ENCODE assay signal across 8 cellular contexts in genomic region chr2:87454421-87454820, GRCh38.
DNase-seq lines count a peak whose midpoint lies in the region; ATAC-seq and TF ChIP-seq lines count a peak whose summit lies in the region.
"Not testable (repeated sequence)": the region's sequence is repeated elsewhere in the genome, so short reads cannot be mapped to it uniquely, and the experiment has no call there.

No MANE protein-coding gene starts in this region.

- peak; percentile 41 for DNase-seq in GM04504 (ENCODE audit: low read depth)
- peak; percentile 47 for DNase-seq in MG63
- DNase-seq in activated CD4-positive, alpha-beta memory T cell treated with anti-CD3 and anti-CD28 coated beads for 36 hours; lung (ENCODE audit: low spot score); sigmoid colon: not testable (repeated sequence)
- DNase-seq in mammary epithelial cell = peak; percentile 17
- DNase-seq in fibroblast of the aortic adventitia (ENCODE audit: low read depth) = peak; percentile 79

- not testable (repeated sequence) for TF ChIP-seq EP300 in sigmoid colon (IDR thresholded peaks at IDR 0.05)

- peak overlapping the region; percentile 94 for H3K27ac ChIP-seq in ACC112 (ENCODE audit: low read depth, low read length)
- peak overlapping the region; percentile 15 for H3K27ac ChIP-seq in mammary epithelial cell (ENCODE audit: insufficient read depth, low read depth, low read length)
- H3K27ac ChIP-seq in lung (ENCODE audit: low read depth in 1 of 2, low read length in 1 of 2) = peak overlapping the region; percentile 33 to 47
- H3K27ac ChIP-seq in sigmoid colon = peak overlapping the region; percentile 39 to 70 (median 64)

- not testable (repeated sequence) for H3K4me1 Mint-ChIP-seq in activated CD4-positive, alpha-beta memory T cell treated with anti-CD3 and anti-CD28 coated beads for 36 hours (ENCODE audit: low read depth)

- not testable (repeated sequence) for H3K9me3 ChIP-seq in MG63; mammary epithelial cell (replicated peaks; ENCODE audit: insufficient read depth, low read length); lung (ENCODE audit: control insufficient read depth in 2 of 2, insufficient read depth in 1 of 2, low read length in 1 of 2); sigmoid colon

- BruUV-seq in mammary epithelial cell (replicated peaks; lab: Mats Ljungman, UMichigan) = not testable (repeated sequence)

- H3K4me1 ChIP-seq in ACC112 (ENCODE audit: control insufficient read depth, insufficient read depth, low read length, unreplicated experiment) (peaks cover 24% of the 10 kb centered on the region), mammary epithelial cell (ENCODE audit: insufficient read depth, low read length) (peaks cover 18% of the 10 kb centered on the region), sigmoid colon (peaks cover 0 to 12% (median 5%) of the 10 kb centered on the region in 4 donors)
- not testable (repeated sequence) for H3K4me1 ChIP-seq in lung (ENCODE audit: control insufficient read depth in 2 of 2, insufficient read depth in 2 of 2, low read length in 2 of 2)

- H3K27ac Mint-ChIP-seq in activated CD4-positive, alpha-beta memory T cell treated with anti-CD3 and anti-CD28 coated beads for 36 hours = peak overlapping the region; percentile 8

- intact Hi-C loops in activated CD4-positive, alpha-beta memory T cell treated with anti-CD3 and anti-CD28 coated beads for 36 hours (cut with micrococcal nuclease); mammary epithelial cell (cut with micrococcal nuclease); sigmoid colon (cut with DNase I): not testable (repeated sequence)

- not testable (repeated sequence) for H3K27me3 ChIP-seq in ACC112 (ENCODE audit: insufficient read depth, low read length); MG63; mammary epithelial cell (ENCODE audit: insufficient read depth, low read length); lung (ENCODE audit: control insufficient read depth, insufficient read depth); sigmoid colon

- peak overlapping the region; percentile 14 for H3K4me2 ChIP-seq in mammary epithelial cell (ENCODE audit: insufficient read depth, low read depth, low read length)

- not testable (repeated sequence) for H4K20me1 ChIP-seq in mammary epithelial cell (ENCODE audit: insufficient read depth, low read length)

- H3K27me3 Mint-ChIP-seq in activated CD4-positive, alpha-beta memory T cell treated with anti-CD3 and anti-CD28 coated beads for 36 hours = not testable (repeated sequence)

- POLR2A ChIA-PET in activated CD4-positive, alpha-beta memory T cell treated with anti-CD3 and anti-CD28 coated beads for 36 hours (lab: Charles Lee) = not testable (repeated sequence)

- CTCF ChIA-PET in activated CD4-positive, alpha-beta memory T cell treated with anti-CD3 and anti-CD28 coated beads for 36 hours (lab: Charles Lee); mammary epithelial cell (lab: Charles Lee; ENCODE audit: low non-redundant PET): not testable (repeated sequence)

- in situ Hi-C loops in mammary epithelial cell (cut with MboI; ENCODE audit: low sequenced_read_pairs in 2 of 2) = not testable (repeated sequence)

- not testable (repeated sequence) for ATAC-seq in lung (ENCODE audit: insufficient read depth, low FRiP score)

- H3K79me2 ChIP-seq in ACC112 (ENCODE audit: control insufficient read depth, insufficient read depth, low read length, unreplicated experiment) (peaks cover 24% of the 10 kb centered on the region), mammary epithelial cell (ENCODE audit: insufficient read depth, low read length) (peaks cover 30% of the 10 kb centered on the region)

- not testable (repeated sequence) for H3K36me3 ChIP-seq in ACC112 (ENCODE audit: insufficient read depth, low read length); MG63; mammary epithelial cell (ENCODE audit: insufficient read depth, low read length); lung (ENCODE audit: control insufficient read depth in 2 of 2, insufficient read depth in 2 of 2, low read length in 2 of 2); sigmoid colon

- TF ChIP-seq CTCF in mammary epithelial cell (conservative IDR thresholded peaks at IDR 0.05 in 1 of 2, IDR thresholded peaks at IDR 0.05 in 1 of 2; ENCODE audit: extremely low read depth in 1 of 2, insufficient read depth in 1 of 2, low read depth in 1 of 2, low read length in 2 of 2); fibroblast of the aortic adventitia (IDR thresholded peaks at IDR 0.05; ENCODE audit: insufficient read depth, low read length); lung (IDR thresholded peaks at IDR 0.05; ENCODE audit: control extremely low read depth, extremely low read depth); sigmoid colon (IDR thresholded peaks at IDR 0.05): not testable (repeated sequence)

- dilution Hi-C loops in mammary epithelial cell (cut with HindIII; ENCODE audit: low sequenced_read_pairs) = not testable (repeated sequence)

- H2AFZ ChIP-seq in ACC112 (ENCODE audit: low read length, unreplicated experiment); mammary epithelial cell (ENCODE audit: low read depth, low read length): not testable (repeated sequence)

- peaks cover 20% of the 10 kb centered on the region for H3K36me3 Mint-ChIP-seq in activated CD4-positive, alpha-beta memory T cell treated with anti-CD3 and anti-CD28 coated beads for 36 hours

- not testable (repeated sequence) for H3K9ac ChIP-seq in mammary epithelial cell (ENCODE audit: insufficient read depth, low read length)

- H3K4me3 ChIP-seq in ACC112 (ENCODE audit: low read depth, low read length) = peak overlapping the region; percentile 21; the same call in 1 of the 2 replicates
- H3K4me3 ChIP-seq in MG63; mammary epithelial cell (replicated peaks in 1 of 3; ENCODE audit: insufficient read depth in 1 of 3, low read depth in 2 of 3, low read length in 3 of 3); fibroblast of the aortic adventitia (ENCODE audit: low read depth, low read length); lung; sigmoid colon: not testable (repeated sequence)

- not testable (repeated sequence) for TF ChIP-seq POLR2A in sigmoid colon (IDR thresholded peaks at IDR 0.05)

- not testable (repeated sequence) for H3K4me3 Mint-ChIP-seq in activated CD4-positive, alpha-beta memory T cell treated with anti-CD3 and anti-CD28 coated beads for 36 hours

- 92% methylated on average over 1 of the region's 2 CpGs for WGBS in mammary epithelial cell (ENCODE audit: low coverage, missing lambda C conversion rate)
- 57 to 76% methylated on average over 2 of the region's 2 CpGs for WGBS in lung, 2 donors
- 59 to 73% methylated on average over 2 of the region's 2 CpGs for WGBS in sigmoid colon, 2 donors

- not testable (repeated sequence) for H3K9me3 Mint-ChIP-seq in activated CD4-positive, alpha-beta memory T cell treated with anti-CD3 and anti-CD28 coated beads for 36 hours

Comparison
In these comparisons a context has a peak if more than half of its experiments do, and no peak if none do; other contexts are left out.
1. H3K27ac ChIP-seq: peak in every context shown above with its lines; median percentile 94 in ACC112; 64 in sigmoid colon; 40 in lung; 15 in mammary epithelial cell.